8 cellular contexts compared by ENCODE assay signal in the genomic region with DNA sequence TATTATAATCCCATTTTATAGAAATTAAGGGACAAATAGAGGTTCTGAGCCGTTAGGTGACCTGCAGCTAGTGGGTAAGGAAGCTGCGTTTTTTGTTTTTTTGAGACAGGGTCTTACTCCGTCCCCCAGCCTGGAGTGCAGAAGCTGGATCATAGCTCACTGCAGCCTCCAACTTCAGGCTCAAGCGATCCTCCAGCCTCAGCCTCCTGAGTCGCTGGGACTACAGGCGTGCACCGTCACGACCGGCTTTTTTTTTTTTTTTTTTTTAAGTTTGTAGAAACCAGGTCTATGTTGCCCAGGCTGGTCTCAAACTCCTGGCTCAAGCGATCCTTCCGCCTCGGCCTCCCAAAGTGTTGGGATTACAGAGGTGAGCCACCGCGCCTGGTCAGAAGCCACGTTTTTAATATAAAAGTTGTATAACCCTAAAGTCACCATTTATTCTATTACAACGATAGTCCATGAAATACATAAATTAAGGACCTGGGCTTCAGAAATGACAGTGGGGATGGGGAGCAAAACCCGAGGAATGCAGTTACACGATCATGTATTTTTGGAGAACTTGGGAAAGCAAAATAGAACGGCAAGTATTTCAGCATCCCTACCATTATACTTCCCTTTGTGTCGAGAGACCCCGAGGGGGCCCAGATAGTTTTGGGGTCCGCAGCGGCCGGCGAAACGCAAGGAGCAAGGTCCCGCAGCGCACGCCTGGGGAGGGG. TPM values are rescaled to one million over a fixed set of nuclear protein-coding genes. Genes with fewer than 3 reads are reported as not detected.
DNase-seq lines count a peak whose midpoint lies in the region; ATAC-seq, FAIRE-seq and TF ChIP-seq lines count a peak whose summit lies in the region.

No MANE protein-coding gene starts in this region.

- no peaks in the 10 kb centered on the region for H3K4me1 ChIP-seq in A673 (ENCODE audit: insufficient read depth, low read length, poor library complexity, severe bottlenecking)
- H3K4me1 ChIP-seq in HCT116 (ENCODE audit: control insufficient read depth in 1 of 2, insufficient read depth in 2 of 2, low read length in 2 of 2) = peaks cover 7 to 14% of the 10 kb centered on the region in 2 experiments
- H3K4me1 ChIP-seq in K562 (replicated peaks in 1 of 2; ENCODE audit: control insufficient read depth in 2 of 2, insufficient read depth in 2 of 2, low read length in 2 of 2) = peaks cover 0 to 5% of the 10 kb centered on the region in 2 experiments; a peak in 3 of 5 replicates
- H3K4me1 ChIP-seq in mononuclear cell (ENCODE audit: insufficient read depth, low read length) = peaks cover 18% of the 10 kb centered on the region

- BruUV-seq in A673 (replicated peaks; lab: Mats Ljungman, UMichigan) = TSS peak; percentile 36
- TSS peak; percentile 47 for BruUV-seq in HCT116 (replicated peaks; lab: Mats Ljungman, UMichigan)
- BruUV-seq in K562 (replicated peaks; lab: Mats Ljungman, UMichigan) = TSS peak; percentile 51

- in situ Hi-C loops in K562 (cut with MboI) = no loop called here

- intact Hi-C loops in A673 (cut with micrococcal nuclease; ENCODE audit: unreplicated experiment) = no loop called here
- intact Hi-C loops in HCT116 (cut with micrococcal nuclease) = loop anchor here (5.0 kb wide), 1 partner anchor 113 kb away; no protein-coding TSS in a partner anchor
- intact Hi-C loops in K562 (cut with micrococcal nuclease) = loop anchor here (5.0 kb wide), 1 partner anchor 93 kb away; the partner anchor contains the start of gene SERGEF

- TF ChIP-seq CTCF in A673 (conservative IDR thresholded peaks at IDR 0.05; ENCODE audit: low read depth, low read length) (no peak), HCT116 (IDR thresholded peaks at IDR 0.05 in 2 of 3, conservative IDR thresholded peaks at IDR 0.05 in 1 of 3; ENCODE audit: borderline replicate concordance in 1 of 3, insufficient read depth in 1 of 3, low read depth in 2 of 3, low read length in 2 of 3) (no peak), K562 (IDR thresholded peaks at IDR 0.05 in 2 of 3, conservative IDR thresholded peaks at IDR 0.05 in 1 of 3; ENCODE audit: insufficient read depth in 2 of 3, low read depth in 1 of 3, low read length in 3 of 3) (no peak)

- H3K27me3 ChIP-seq in A673 (replicated peaks; ENCODE audit: insufficient read depth, low read depth, low read length, poor library complexity) (no peaks in the 10 kb centered on the region), HCT116 (ENCODE audit: insufficient read depth, low read length) (no peaks in the 10 kb centered on the region), K562 (ENCODE audit: control insufficient read depth in 2 of 2, insufficient read depth in 2 of 2, low read length in 2 of 2) (no peaks in the 10 kb centered on the region), mononuclear cell (ENCODE audit: insufficient read depth, low read length) (peaks cover 2% of the 10 kb centered on the region)

- no peak for FAIRE-seq in K562 (lab: Jason Lieb, UNC)

- H4K20me1 ChIP-seq in HCT116 (ENCODE audit: insufficient read depth) (no peaks in the 10 kb centered on the region), K562 (replicated peaks; ENCODE audit: control insufficient read depth, insufficient read depth, low read length) (no peaks in the 10 kb centered on the region)

- H3K9me1 ChIP-seq in K562 (ENCODE audit: control insufficient read depth, insufficient read depth, low read length) = no peaks in the 10 kb centered on the region

- RAD21 ChIA-PET in HCT116 (lab: Charles Lee; ENCODE audit: low non-redundant PET in 1 of 2, low total read pairs in 2 of 2, uncharacterized antibody in 2 of 2, unreplicated experiment in 2 of 2) = no interaction called here

- no peak for TF ChIP-seq EP300 in K562 (IDR thresholded peaks at IDR 0.05; ENCODE audit: low read length)

- no peak for ATAC-seq in HCT116
- ATAC-seq in K562 = peak; percentile 52
- ATAC-seq in GM18519 (IDR thresholded peaks at IDR 0.05; ENCODE audit: low FRiP score, unreplicated experiment) = no peak
- ATAC-seq in GM21515 (IDR thresholded peaks at IDR 0.05; ENCODE audit: unreplicated experiment) = no peak

- H3K4me3 ChIP-seq in A673 (ENCODE audit: low read depth, low read length, poor library complexity, severe bottlenecking) = peak overlapping the region; percentile 93
- peak overlapping the region; percentile 95 to 96 for H3K4me3 ChIP-seq in HCT116 (replicated peaks in 1 of 2; ENCODE audit: low read depth in 1 of 2, low read length in 2 of 2)
- peak overlapping the region; percentile 91 for H3K4me3 ChIP-seq in K562
- H3K4me3 ChIP-seq in mononuclear cell (ENCODE audit: low read length) = peak overlapping the region; percentile 91

- H3K4me2 ChIP-seq in HCT116 (ENCODE audit: low read length) (peak overlapping the region; percentile 84), K562 (ENCODE audit: insufficient read depth, low read length) (peak overlapping the region; percentile 88)

- H3K9me3 ChIP-seq in A673 (ENCODE audit: low read depth, low read length, poor library complexity, severe bottlenecking) (no peaks in the 10 kb centered on the region), HCT116 (ENCODE audit: control insufficient read depth in 1 of 2, insufficient read depth in 1 of 2, low read depth in 1 of 2, low read length in 2 of 2) (no peaks in the 10 kb centered on the region), K562 (replicated peaks; ENCODE audit: control insufficient read depth, insufficient read depth, low read depth, low read length) (no peaks in the 10 kb centered on the region), mononuclear cell (ENCODE audit: low read depth, low read length) (no peaks in the 10 kb centered on the region)

- CTCF ChIA-PET in A673 (lab: Charles Lee) (interaction anchor here (0.7 to 1.7 kb wide), 2 partner anchors 10 kb away, joined by 3 to 9 read pairs; no protein-coding TSS in a partner anchor), HCT116 (lab: Charles Lee) (interaction anchor here (0.7 to 2.2 kb wide), 4 partner anchors 9 to 374 kb away, joined by 4 to 19 read pairs (median 6); no protein-coding TSS in a partner anchor), K562 (lab: Yijun Ruan, JAX; ENCODE audit: low intra/inter-chr PET ratio) (interaction anchor here (0.6 to 1.2 kb wide), 2 partner anchors 113 to 132 kb away, joined by 5 read pairs; no protein-coding TSS in a partner anchor)

- POLR2A ChIA-PET in A673 (lab: Charles Lee; ENCODE audit: low non-redundant PET) = no interaction called here
- POLR2A ChIA-PET in HCT116 (lab: Charles Lee) = no interaction called here
- POLR2A ChIA-PET in K562 (lab: Yijun Ruan, JAX) = interaction anchor here (1.1 kb wide), 1 partner anchor 16 kb away, joined by 4 read pairs; no protein-coding TSS in a partner anchor

- H3K9ac ChIP-seq in HCT116 (ENCODE audit: low read length) = peak overlapping the region; percentile 86
- H3K9ac ChIP-seq in K562 (ENCODE audit: insufficient read depth in 1 of 2, low read depth in 2 of 2, low read length in 2 of 2) = peak overlapping the region; percentile 77 to 95

- DNase-seq in A673 (ENCODE audit: low spot score) (no peak), HCT116 (ENCODE audit: low read depth, low spot score) (no peak), K562 (ENCODE audit: extremely low read depth in 1 of 4, low spot score in 3 of 4) (peak in 1 of 4 experiments; percentile 24), NCI-H345 (lab: John Stamatoyannopoulos, UW) (no peak)
- no peak for DNase-seq in effector CD8-positive, alpha-beta T cell (lab: John Stamatoyannopoulos, UW)

- TF ChIP-seq RAD21 in HCT116 (IDR thresholded peaks at IDR 0.05; ENCODE audit: low read depth) (no peak), K562 (CRISPR knock-in tag; conservative IDR thresholded peaks at IDR 0.05 in 1 of 2, IDR thresholded peaks at IDR 0.05 in 1 of 2) (no peak)

- TF ChIP-seq POLR2A in HCT116 (IDR thresholded peaks at IDR 0.05; ENCODE audit: borderline replicate concordance, extremely low read depth, insufficient read depth, insufficient read length) (no peak), K562 (conservative IDR thresholded peaks at IDR 0.05) (no peak)

- H3K27ac ChIP-seq in A673 (ENCODE audit: low read depth, low read length, poor library complexity, severe bottlenecking) (peak overlapping the region; percentile 74), HCT116 (ENCODE audit: low read depth, low read length) (peak overlapping the region; percentile 61; the same call in 1 of the 2 replicates), K562 (ENCODE audit: extremely low read depth, low read depth, low read length) (peak overlapping the region; percentile 67)

- H3K36me3 ChIP-seq in A673 (ENCODE audit: insufficient read depth, low read length, poor library complexity, severe bottlenecking) = peaks cover 12% of the 10 kb centered on the region
- H3K36me3 ChIP-seq in HCT116 (ENCODE audit: control insufficient read depth in 1 of 2, insufficient read depth in 2 of 2, low read length in 2 of 2) = peaks cover 18 to 21% of the 10 kb centered on the region in 2 experiments; a peak in 3 of 4 replicates
- H3K36me3 ChIP-seq in K562 (ENCODE audit: control insufficient read depth, insufficient read depth, low read length) = peaks cover 40% of the 10 kb centered on the region

- H3K9me2 ChIP-seq in HCT116 (ENCODE audit: insufficient read depth) = no peaks in the 10 kb centered on the region

- no peak overlapping the region for H2AFZ ChIP-seq in HCT116 (ENCODE audit: low read depth, low read length, poor library complexity, severe bottlenecking)
- H2AFZ ChIP-seq in K562 (ENCODE audit: low read depth, low read length) = peak overlapping the region; percentile 97

- 5% methylated on average over 19 of the region's 29 CpGs for WGBS in K562 (ENCODE audit: insufficient coverage, low coverage, missing lambda C conversion rate)

- H3K79me2 ChIP-seq in HCT116 (ENCODE audit: insufficient read depth, low read length) = peaks cover 47% of the 10 kb centered on the region
- H3K79me2 ChIP-seq in K562 (ENCODE audit: control insufficient read depth, insufficient read depth, low read length) = peaks cover 36% of the 10 kb centered on the region

RNA-seq across cellular contexts. Expression of gene SAAL1, which starts 0.6 kb away (rescaled TPM):
- 37.7 and 39.5 TPM in 2 replicates for total RNA-seq in A673 (2021)
- 41.2 TPM for total RNA-seq in HCT116 (2021; ENCODE audit: unreplicated experiment)
- 26.7 and 30.5 TPM in 2 replicates for polyA plus RNA-seq in HCT116 (2012)
- 31.8 and 69.0 TPM in 2 replicates for total RNA-seq in K562 (2011; cell fraction: chromatin; rRNA removed; ENCODE audit: low replicate concordance)
- total RNA-seq in K562 (2011; cell fraction: nucleolus; rRNA removed) = 25.4 and 33.4 TPM in 2 replicates
- 23.9 and 37.7 TPM in 2 replicates for total RNA-seq in K562 (2011; cell fraction: nucleoplasm; rRNA removed)
- 40.9 and 42.8 TPM in 2 replicates for total RNA-seq in K562 (2014; rRNA removed)
- total RNA-seq in K562 (2014; rRNA removed; fragmentation: Illumina TruSeq; extraction: Trizol) = 56.4 and 61.7 TPM in 2 replicates
- total RNA-seq in K562 (2015; rRNA removed; fragmentation: Illumina TruSeq; extraction: Trizol) = 61.1 and 61.2 TPM in 2 replicates
- total RNA-seq in K562 (2021) = 35.8 and 38.9 TPM in 2 replicates
- 42.1 and 57.0 TPM in 2 replicates for polyA plus RNA-seq in K562 (2011; rRNA removed)
- 16.8 and 28.7 TPM in 2 replicates for polyA plus RNA-seq in K562 (2011; cell fraction: cytosol; rRNA removed)
- polyA plus RNA-seq in K562 (2011; cell fraction: nucleus; rRNA removed) = 29.3 and 32.0 TPM in 2 replicates
- 23.9 and 36.0 TPM in 2 replicates for polyA plus RNA-seq in K562 (2012)
- polyA plus RNA-seq in K562 (2014; fragmentation: Illumina TruSeq; extraction: Trizol) = 69.5 and 77.5 TPM in 2 replicates
- polyA plus RNA-seq in K562 (2014; fragmentation: Nextera tagmentation; extraction: Ambion mirVana) = 10 to 100 TPM; 42.3 to 42.6 TPM
- 57.6 TPM in 2 replicates for polyA plus RNA-seq in K562 (2014; rRNA removed)
- 39.0 and 40.2 TPM in 2 replicates for polyA minus RNA-seq in K562 (2011; rRNA and poly(A)+ RNA removed)
- 10.0 and 17.4 TPM in 2 replicates for polyA minus RNA-seq in K562 (2011; cell fraction: cytosol; rRNA and poly(A)+ RNA removed)
- polyA minus RNA-seq in K562 (2011; cell fraction: nucleus; rRNA and poly(A)+ RNA removed) = 24.6 and 35.7 TPM in 2 replicates
- 21.5 TPM for total RNA-seq in mononuclear cell

RNA-seq across cellular contexts. Expression of gene MRGPRX3, which starts 27.1 kb away (rescaled TPM):
- not detected in 2 replicates for total RNA-seq in A673 (2021)
- total RNA-seq in HCT116 (2021; ENCODE audit: unreplicated experiment) = not detected
- not detected in 2 replicates for polyA plus RNA-seq in HCT116 (2012)
- total RNA-seq in K562 (2011; cell fraction: chromatin; rRNA removed; ENCODE audit: low replicate concordance) = not detected in 2 replicates
- not detected in 2 replicates for total RNA-seq in K562 (2011; cell fraction: nucleolus; rRNA removed)
- not detected in 2 replicates for total RNA-seq in K562 (2011; cell fraction: nucleoplasm; rRNA removed)
- total RNA-seq in K562 (2014; rRNA removed) = not detected in 2 replicates
- not detected in 2 replicates for total RNA-seq in K562 (2014; rRNA removed; fragmentation: Illumina TruSeq; extraction: Trizol)
- not detected in 2 replicates for total RNA-seq in K562 (2015; rRNA removed; fragmentation: Illumina TruSeq; extraction: Trizol)
- not detected in 2 replicates for total RNA-seq in K562 (2021)
- not detected in 2 replicates for polyA plus RNA-seq in K562 (2011; rRNA removed)
- not detected in 2 replicates for polyA plus RNA-seq in K562 (2011; cell fraction: cytosol; rRNA removed)
- not detected in 2 replicates for polyA plus RNA-seq in K562 (2011; cell fraction: nucleus; rRNA removed)
- polyA plus RNA-seq in K562 (2012) = not detected in 2 replicates
- not detected in 2 replicates for polyA plus RNA-seq in K562 (2014; fragmentation: Illumina TruSeq; extraction: Trizol)
- polyA plus RNA-seq in K562 (2014; fragmentation: Nextera tagmentation; extraction: Ambion mirVana) = not detected
- not detected in 2 replicates for polyA plus RNA-seq in K562 (2014; rRNA removed)
- polyA minus RNA-seq in K562 (2011; rRNA and poly(A)+ RNA removed) = not detected in 2 replicates
- not detected in 2 replicates for polyA minus RNA-seq in K562 (2011; cell fraction: cytosol; rRNA and poly(A)+ RNA removed)
- polyA minus RNA-seq in K562 (2011; cell fraction: nucleus; rRNA and poly(A)+ RNA removed) = not detected in 2 replicates
- not detected for total RNA-seq in mononuclear cell

RNA-seq across cellular contexts. Expression of gene TPH1, which starts 59.2 kb away (rescaled TPM):
- total RNA-seq in A673 (2021) (0.21 and 0.24 TPM in 2 replicates), HCT116 (2021; ENCODE audit: unreplicated experiment) (0.42 TPM), K562 (2014; rRNA removed) (0.04 and 0.05 TPM in 2 replicates), K562 (2014; rRNA removed; fragmentation: Illumina TruSeq; extraction: Trizol) (0.22 and 0.51 TPM in 2 replicates), K562 (2015; rRNA removed; fragmentation: Illumina TruSeq; extraction: Trizol) (0.23 and 0.29 TPM in 2 replicates), K562 (2021) (0.11 and 0.13 TPM in 2 replicates), mononuclear cell (0.94 TPM)
- polyA plus RNA-seq in HCT116 (2012) = 0.07 and 0.10 TPM in 2 replicates
- 0.05 and 0.74 TPM in 2 replicates for total RNA-seq in K562 (2011; cell fraction: chromatin; rRNA removed; ENCODE audit: low replicate concordance)
- total RNA-seq in K562 (2011; cell fraction: nucleolus; rRNA removed) = 0.17 and 0.53 TPM in 2 replicates
- 0.38 and 0.44 TPM in 2 replicates for total RNA-seq in K562 (2011; cell fraction: nucleoplasm; rRNA removed)
- polyA plus RNA-seq in K562 (2011; rRNA removed) (0.15 and 0.17 TPM in 2 replicates), K562 (2014; fragmentation: Illumina TruSeq; extraction: Trizol) (0.19 and 0.22 TPM in 2 replicates), K562 (2014; fragmentation: Nextera tagmentation; extraction: Ambion mirVana) (under 1 TPM; 0.04 to 0.17 TPM), K562 (2014; rRNA removed) (0.19 and 0.49 TPM in 2 replicates)
- 0.03 and 0.04 TPM in 2 replicates for polyA plus RNA-seq in K562 (2011; cell fraction: cytosol; rRNA removed)
- 0.53 and 0.55 TPM in 2 replicates for polyA plus RNA-seq in K562 (2011; cell fraction: nucleus; rRNA removed)
- polyA plus RNA-seq in K562 (2012) = 0.09 and 0.17 TPM in 2 replicates
- polyA minus RNA-seq in K562 (2011; rRNA and poly(A)+ RNA removed) = 0.27 and 0.60 TPM in 2 replicates
- polyA minus RNA-seq in K562 (2011; cell fraction: cytosol; rRNA and poly(A)+ RNA removed) = not detected in 2 replicates
- 0.27 and 0.56 TPM in 2 replicates for polyA minus RNA-seq in K562 (2011; cell fraction: nucleus; rRNA and poly(A)+ RNA removed)
